Comparison of ENCODE assay signal across 7 cellular contexts in the genomic region with DNA sequence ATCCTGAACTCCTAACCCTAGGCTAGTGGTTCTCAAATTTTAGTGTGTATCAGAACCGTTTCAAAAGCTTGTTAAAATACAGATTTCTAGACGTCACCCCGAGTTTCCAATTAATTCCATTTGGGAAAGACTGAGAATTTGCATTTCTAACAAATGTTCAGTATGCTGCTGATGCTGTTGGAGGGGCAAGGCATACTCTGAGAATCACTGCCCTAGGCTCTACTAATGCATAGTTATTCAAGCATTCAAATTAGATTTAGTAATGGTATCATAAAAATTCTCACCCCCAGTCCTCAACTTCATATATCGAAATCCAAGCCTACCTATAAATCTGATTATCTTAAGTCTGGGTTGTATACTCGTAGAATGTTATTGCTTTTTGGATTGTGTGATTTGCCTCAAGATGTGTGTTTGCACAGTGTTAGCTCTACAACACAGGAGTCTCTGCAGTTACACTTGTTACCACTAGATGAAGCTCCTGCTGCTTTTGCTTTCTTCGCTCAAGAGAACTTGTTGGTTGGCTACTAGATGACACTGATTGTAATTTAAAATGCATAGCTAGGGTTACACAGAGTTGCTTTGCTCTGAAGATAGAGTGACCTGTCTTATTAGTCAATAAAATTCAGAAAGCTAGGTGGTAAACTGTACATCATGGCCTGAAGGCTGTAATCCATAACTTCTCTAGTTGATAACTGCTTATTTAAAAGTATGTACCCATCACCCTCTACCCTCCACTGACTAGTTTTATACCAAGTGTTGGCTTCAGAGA. TPM values are rescaled to one million over a fixed set of nuclear protein-coding genes. Genes with fewer than 3 reads are reported as not detected.
DNase-seq lines count a peak whose midpoint lies in the region; ATAC-seq, FAIRE-seq and TF ChIP-seq lines count a peak whose summit lies in the region.

No MANE protein-coding gene starts in this region.

- TF ChIP-seq RAD21 in GM12878 (IDR thresholded peaks at IDR 0.05; ENCODE audit: insufficient read depth, low read depth, low read length), result peak; percentile 100

- RAD21 ChIA-PET in GM12878 (lab: Charles Lee; ENCODE audit: unreplicated experiment), result interaction anchor here (0.7 to 10.1 kb wide), 77 partner anchors 8 to 611 kb away, joined by 3 to 142 read pairs (median 6); a partner anchor contains a TSS

- peak; percentile 78 for ATAC-seq in GM19395 (IDR thresholded peaks at IDR 0.05; ENCODE audit: unreplicated experiment)
- peak; percentile 66 for ATAC-seq in HG03196 (IDR thresholded peaks at IDR 0.05; ENCODE audit: unreplicated experiment)
- ATAC-seq in GM12878, result peak; percentile 86
- peak; percentile 86 for ATAC-seq in stimulated activated naive CD8-positive, alpha-beta T cell treated with anti-CD3 and anti-CD28 coated beads, Interleukin-15, amount 100 ng/mL, for 72 hours

- peaks cover 4% of the 10 kb centered on the region; the same call in 1 of the 2 replicates for H3K79me2 ChIP-seq in GM12878 (ENCODE audit: control insufficient read depth, insufficient read depth, low read length)

- no peaks in the 10 kb centered on the region for H3K27me3 ChIP-seq in GM12878 (replicated peaks in 1 of 2; ENCODE audit: control insufficient read depth in 2 of 2, insufficient read depth in 2 of 2, low read length in 1 of 2)

- TF ChIP-seq EP300 in GM12878 (IDR thresholded peaks at IDR 0.05; ENCODE audit: borderline replicate concordance in 1 of 2, control insufficient read depth in 1 of 2, low read depth in 2 of 2, low read length in 2 of 2), result no peak

- no peak overlapping the region for H3K9ac ChIP-seq in GM12878 (ENCODE audit: control insufficient read depth, insufficient read depth, low read length)

- peaks cover 7% of the 10 kb centered on the region for H3K27me3 Mint-ChIP-seq in stimulated activated naive CD8-positive, alpha-beta T cell treated with anti-CD3 and anti-CD28 coated beads, Interleukin-15, amount 100 ng/mL, for 72 hours

- SMC1A ChIA-PET in GM12878 (lab: Charles Lee; ENCODE audit: uncharacterized antibody, unreplicated experiment), result interaction anchor here (0.6 to 7.6 kb wide), 82 partner anchors 8 to 312 kb away, joined by 3 to 178 read pairs (median 6); a partner anchor contains a TSS

- POLR2A ChIA-PET in GM12878 (lab: Charles Lee), result interaction anchor here (0.9 to 3.8 kb wide), 14 partner anchors 9 to 292 kb away, joined by 3 to 27 read pairs (median 4); a partner anchor contains a TSS

- H3K27ac Mint-ChIP-seq in stimulated activated naive CD8-positive, alpha-beta T cell treated with anti-CD3 and anti-CD28 coated beads, Interleukin-15, amount 100 ng/mL, for 72 hours, result no peak overlapping the region

- no peaks in the 10 kb centered on the region for H3K36me3 ChIP-seq in GM12878 (ENCODE audit: control insufficient read depth in 2 of 2, insufficient read depth in 2 of 2, low read length in 1 of 2)

- H3K27ac ChIP-seq in GM12878 (ENCODE audit: control insufficient read depth, insufficient read depth), result no peak overlapping the region

- FAIRE-seq in GM12878 (lab: Jason Lieb, UNC), result peak; percentile 80

- no peak for TF ChIP-seq POLR2A in GM12878 (IDR thresholded peaks at IDR 0.05; ENCODE audit: low read depth, low read length)

- peak; percentile 65 for DNase-seq in EL
- DNase-seq in NCI-H69 (lab: John Stamatoyannopoulos, UW), result peak; percentile 85
- DNase-seq in GM12878 (ENCODE audit: low read depth, low spot score), result no peak
- peak; percentile 75 for DNase-seq in iPS-NIHi7 (ENCODE audit: extremely low spot score)
- no peak for DNase-seq in stimulated activated naive CD8-positive, alpha-beta T cell treated with anti-CD3 and anti-CD28 coated beads, Interleukin-15, amount 100 ng/mL, for 72 hours

- no peak overlapping the region for H2AFZ ChIP-seq in GM12878 (ENCODE audit: control insufficient read depth, low read depth, low read length)

- H3K4me1 ChIP-seq in GM12878 (ENCODE audit: control insufficient read depth, insufficient read depth, low read length), result peaks cover 28% of the 10 kb centered on the region

- CTCF ChIA-PET in GM12878 (lab: Yijun Ruan, JAX), result interaction anchor here (0.6 to 13.2 kb wide), 77 partner anchors 8 to 1902 kb away, joined by 3 to 223 read pairs (median 8); a partner anchor contains a TSS

- no peak overlapping the region for H3K4me2 ChIP-seq in GM12878 (ENCODE audit: control insufficient read depth, insufficient read depth)

- intact Hi-C loops in GM12878 (cut with micrococcal nuclease; ENCODE audit: unreplicated experiment), result loop anchor here (1.0 to 5.0 kb wide), 8 partner anchors 28 to 294 kb away; no protein-coding TSS in a partner anchor

- H3K4me3 ChIP-seq in GM12878, result no peak overlapping the region

- H3K4me3 Mint-ChIP-seq in stimulated activated naive CD8-positive, alpha-beta T cell treated with anti-CD3 and anti-CD28 coated beads, Interleukin-15, amount 100 ng/mL, for 72 hours, result peak overlapping the region in 1 of 2 donors; percentile 66

- no peaks in the 10 kb centered on the region for H4K20me1 ChIP-seq in GM12878 (ENCODE audit: control insufficient read depth, insufficient read depth)

- no peaks in the 10 kb centered on the region for H3K9me3 Mint-ChIP-seq in stimulated activated naive CD8-positive, alpha-beta T cell treated with anti-CD3 and anti-CD28 coated beads, Interleukin-15, amount 100 ng/mL, for 72 hours

- H3K9me3 ChIP-seq in GM12878 (replicated peaks; ENCODE audit: control insufficient read depth, insufficient read depth, low read length), result no peaks in the 10 kb centered on the region

- in situ Hi-C loops in GM12878 (cut with MboI), result no loop called here

- peak; percentile 99 to 100 (median 100); a peak in 5 of 6 replicates for TF ChIP-seq CTCF in GM12878 (IDR thresholded peaks at IDR 0.05 in 2 of 3, conservative IDR thresholded peaks at IDR 0.05 in 1 of 3; ENCODE audit: control insufficient read depth in 2 of 3, extremely low read depth in 1 of 3, insufficient read depth in 1 of 3, low read depth in 3 of 3, low read length in 3 of 3)

- WGBS in GM12878 (ENCODE audit: insufficient coverage, insufficient replicate concordance, low lambda C conversion rate, missing lambda C conversion rate), result 42% methylated on average over 6 of the region's 6 CpGs

- H3K4me1 Mint-ChIP-seq in stimulated activated naive CD8-positive, alpha-beta T cell treated with anti-CD3 and anti-CD28 coated beads, Interleukin-15, amount 100 ng/mL, for 72 hours, result peaks cover 54% of the 10 kb centered on the region

- no TSS peak for BruUV-seq in GM12878 (replicated peaks; lab: Mats Ljungman, UMichigan)

TF ChIP-seq in GM12878, 131 proteins besides CTCF, POLR2A, EP300 and RAD21 (continues in another document):
- TF ChIP-seq SREBF2 (IDR thresholded peaks at IDR 0.05; ENCODE audit: low read length) (no peak), RFX5 (IDR thresholded peaks at IDR 0.05; ENCODE audit: low read depth, low read length) (no peak), BACH1 (IDR thresholded peaks at IDR 0.05; ENCODE audit: borderline replicate concordance) (no peak), NFYA (IDR thresholded peaks at IDR 0.05; ENCODE audit: borderline replicate concordance, low read depth, low read length) (no peak)
- TF ChIP-seq, protein P1, sequence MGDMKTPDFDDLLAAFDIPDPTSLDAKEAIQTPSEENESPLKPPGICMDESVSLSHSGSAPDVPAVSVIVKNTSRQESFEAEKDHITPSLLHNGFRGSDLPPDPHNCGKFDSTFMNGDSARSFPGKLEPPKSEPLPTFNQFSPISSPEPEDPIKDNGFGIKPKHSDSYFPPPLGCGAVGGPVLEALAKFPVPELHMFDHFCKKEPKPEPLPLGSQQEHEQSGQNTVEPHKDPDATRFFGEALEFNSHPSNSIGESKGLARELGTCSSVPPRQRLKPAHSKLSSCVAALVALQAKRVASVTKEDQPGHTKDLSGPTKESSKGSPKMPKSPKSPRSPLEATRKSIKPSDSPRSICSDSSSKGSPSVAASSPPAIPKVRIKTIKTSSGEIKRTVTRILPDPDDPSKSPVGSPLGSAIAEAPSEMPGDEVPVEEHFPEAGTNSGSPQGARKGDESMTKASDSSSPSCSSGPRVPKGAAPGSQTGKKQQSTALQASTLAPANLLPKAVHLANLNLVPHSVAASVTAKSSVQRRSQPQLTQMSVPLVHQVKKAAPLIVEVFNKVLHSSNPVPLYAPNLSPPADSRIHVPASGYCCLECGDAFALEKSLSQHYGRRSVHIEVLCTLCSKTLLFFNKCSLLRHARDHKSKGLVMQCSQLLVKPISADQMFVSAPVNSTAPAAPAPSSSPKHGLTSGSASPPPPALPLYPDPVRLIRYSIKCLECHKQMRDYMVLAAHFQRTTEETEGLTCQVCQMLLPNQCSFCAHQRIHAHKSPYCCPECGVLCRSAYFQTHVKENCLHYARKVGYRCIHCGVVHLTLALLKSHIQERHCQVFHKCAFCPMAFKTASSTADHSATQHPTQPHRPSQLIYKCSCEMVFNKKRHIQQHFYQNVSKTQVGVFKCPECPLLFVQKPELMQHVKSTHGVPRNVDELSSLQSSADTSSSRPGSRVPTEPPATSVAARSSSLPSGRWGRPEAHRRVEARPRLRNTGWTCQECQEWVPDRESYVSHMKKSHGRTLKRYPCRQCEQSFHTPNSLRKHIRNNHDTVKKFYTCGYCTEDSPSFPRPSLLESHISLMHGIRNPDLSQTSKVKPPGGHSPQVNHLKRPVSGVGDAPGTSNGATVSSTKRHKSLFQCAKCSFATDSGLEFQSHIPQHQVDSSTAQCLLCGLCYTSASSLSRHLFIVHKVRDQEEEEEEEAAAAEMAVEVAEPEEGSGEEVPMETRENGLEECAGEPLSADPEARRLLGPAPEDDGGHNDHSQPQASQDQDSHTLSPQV (IDR thresholded peaks at IDR 0.05), result 0 out of 2 replicates have a peak, but pooled peaks have one; percentile 39

RNA-seq across cellular contexts. Expression of a gene that starts 7.5 kb away (rescaled TPM):
- 386 and 388 TPM in 2 replicates for total RNA-seq in GM12878 (2013; cell fraction: nucleolus; rRNA removed)
- total RNA-seq in GM12878 (2014; rRNA removed) (12.0 and 16.5 TPM in 2 replicates), GM12878 (2014; rRNA removed; fragmentation: Illumina TruSeq; extraction: Trizol) (17.8 and 19.4 TPM in 2 replicates), GM12878 (2021) (11.2 and 12.3 TPM in 2 replicates)
- 5.1 TPM for polyA plus RNA-seq in GM12878 (2011; ENCODE audit: low read depth)
- polyA plus RNA-seq in GM12878 (2011; rRNA removed) (28.7 and 35.5 TPM in 2 replicates), GM12878 (2014; fragmentation: Illumina TruSeq; extraction: Trizol) (11.5 and 16.0 TPM in 2 replicates), GM12878 (2014; fragmentation: Nextera tagmentation; extraction: Ambion mirVana) (1 to 10 TPM; 4.0 to 4.3 TPM), GM12878 (2014; rRNA removed) (7.7 and 12.6 TPM in 2 replicates), GM12878 (2016; fragmentation: Nextera tagmentation; extraction: Ambion mirVana) (1 to 10 TPM; 7.6 to 9.5 TPM)
- polyA plus RNA-seq in GM12878 (2011; cell fraction: cytosol; rRNA removed), result 11.2 and 12.6 TPM in 2 replicates
- polyA plus RNA-seq in GM12878 (2011; cell fraction: nucleus; rRNA removed), result 38.6 and 38.7 TPM in 2 replicates
- 7.5 and 7.9 TPM in 2 replicates for polyA plus RNA-seq in GM12878 (2012)
- polyA minus RNA-seq in GM12878 (2011; rRNA and poly(A)+ RNA removed), result 56.5 and 63.2 TPM in 2 replicates
- 12.3 and 12.4 TPM in 2 replicates for polyA minus RNA-seq in GM12878 (2011; cell fraction: cytosol; rRNA and poly(A)+ RNA removed)
- 89.2 and 126 TPM in 2 replicates for polyA minus RNA-seq in GM12878 (2011; cell fraction: nucleus; rRNA and poly(A)+ RNA removed)

Comparison
In these comparisons a context has a peak if more than half of its experiments do, and no peak if none do; other contexts are left out.
1. DNase-seq: peak in EL (single experiment), NCI-H69 (single experiment) and iPS-NIHi7 (single experiment); none in GM12878 (single experiment) and stimulated activated naive CD8-positive, alpha-beta T cell treated with anti-CD3 and anti-CD28 coated beads, Interleukin-15, amount 100 ng/mL, for 72 hours (0 of 2).
2. Peak in every context shown above with its lines, with median percentiles within 50 percentile points of each other: ATAC-seq.